ENCODE assay signal across 1 cellular context in genomic region chr3:186612721-186613636, GRCh38.
TF ChIP-seq lines count a peak whose summit lies in the region.

Gene AHSG, plus strand, starts transcription at chr3:186613060. Its CDS starts 82 bp downstream, at chr3:186613142.

TF ChIP-seq in HepG2, 621 proteins besides CTCF, POLR2A, EP300 and RAD21 (continued from another document and continues in another):
- no peak for TF ChIP-seq DMTF1 (CRISPR knock-in tag; IDR thresholded peaks at IDR 0.05)
- TF ChIP-seq MAFG (CRISPR knock-in tag; IDR thresholded peaks at IDR 0.05) = no peak
- no peak for TF ChIP-seq ZNF720 (CRISPR knock-in tag; IDR thresholded peaks at IDR 0.05)
- TF ChIP-seq ZBTB2 (CRISPR knock-in tag; IDR thresholded peaks at IDR 0.05; ENCODE audit: low read depth) = peak; percentile 74; the same call in 1 of the 2 replicates
- TF ChIP-seq SNRNP70 (IDR thresholded peaks at IDR 0.05; ENCODE audit: low read depth, low read length) = no peak
- no peak for TF ChIP-seq ZNF24 (IDR thresholded peaks at IDR 0.05)
- TF ChIP-seq LBX2 (CRISPR knock-in tag; IDR thresholded peaks at IDR 0.05; ENCODE audit: borderline replicate concordance) = no peak
- TF ChIP-seq DNMT3B (CRISPR knock-in tag; conservative IDR thresholded peaks at IDR 0.05) = no peak
- peak; percentile 69; the same call in 1 of the 2 replicates for TF ChIP-seq ATF3 (CRISPR knock-in tag; IDR thresholded peaks at IDR 0.05)
- TF ChIP-seq PHB2 (IDR thresholded peaks at IDR 0.05; ENCODE audit: partially characterized antibody) = no peak
- peak; percentile 48; the same call in 1 of the 2 replicates for TF ChIP-seq ZSCAN25 (CRISPR knock-in tag; IDR thresholded peaks at IDR 0.05)
- peak; percentile 99 for TF ChIP-seq SSRP1 (CRISPR knock-in tag; IDR thresholded peaks at IDR 0.05)
- TF ChIP-seq AKAP8 (CRISPR knock-in tag; IDR thresholded peaks at IDR 0.05) = peak; percentile 55; the same call in 1 of the 2 replicates
- no peak for TF ChIP-seq ZNF567 (CRISPR knock-in tag; IDR thresholded peaks at IDR 0.05; ENCODE audit: borderline replicate concordance)
- TF ChIP-seq RARG (CRISPR knock-in tag; IDR thresholded peaks at IDR 0.05; ENCODE audit: low read depth) = no peak
- peak; percentile 81; the same call in 1 of the 2 replicates for TF ChIP-seq ZNF264 (CRISPR knock-in tag; IDR thresholded peaks at IDR 0.05)
- no peak for TF ChIP-seq KDM2A (CRISPR knock-in tag; IDR thresholded peaks at IDR 0.05; ENCODE audit: borderline replicate concordance, low read depth)
- TF ChIP-seq GATAD1 (CRISPR knock-in tag; IDR thresholded peaks at IDR 0.05) = peak; percentile 60
- TF ChIP-seq FIP1L1 (IDR thresholded peaks at IDR 0.05; ENCODE audit: borderline replicate concordance, insufficient read depth, low read depth, low read length) = 0 out of 2 replicates have a peak, but pooled peaks have one; percentile 65
- TF ChIP-seq NRL (CRISPR knock-in tag; IDR thresholded peaks at IDR 0.05; ENCODE audit: borderline replicate concordance) = peak; percentile 64; the same call in 1 of the 2 replicates
- TF ChIP-seq, protein P1, sequence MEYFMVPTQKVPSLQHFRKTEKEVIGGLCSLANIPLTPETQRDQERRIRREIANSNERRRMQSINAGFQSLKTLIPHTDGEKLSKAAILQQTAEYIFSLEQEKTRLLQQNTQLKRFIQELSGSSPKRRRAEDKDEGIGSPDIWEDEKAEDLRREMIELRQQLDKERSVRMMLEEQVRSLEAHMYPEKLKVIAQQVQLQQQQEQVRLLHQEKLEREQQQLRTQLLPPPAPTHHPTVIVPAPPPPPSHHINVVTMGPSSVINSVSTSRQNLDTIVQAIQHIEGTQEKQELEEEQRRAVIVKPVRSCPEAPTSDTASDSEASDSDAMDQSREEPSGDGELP (IDR thresholded peaks at IDR 0.05; ENCODE audit: borderline replicate concordance, low read depth) = peak; percentile 94
- TF ChIP-seq ZSCAN22 (CRISPR knock-in tag; IDR thresholded peaks at IDR 0.05) = no peak
- no peak for TF ChIP-seq ZNF432 (CRISPR knock-in tag; IDR thresholded peaks at IDR 0.05; ENCODE audit: borderline replicate concordance)
- no peak for TF ChIP-seq ZNF326 (CRISPR knock-in tag; IDR thresholded peaks at IDR 0.05; ENCODE audit: borderline replicate concordance)
- TF ChIP-seq HIVEP1 (CRISPR knock-in tag; IDR thresholded peaks at IDR 0.05) = peak; percentile 72
- TF ChIP-seq HOXA3 (CRISPR knock-in tag; IDR thresholded peaks at IDR 0.05) = peak; percentile 87
- no peak; the same call in none of the 2 replicates for TF ChIP-seq ZNF543 (CRISPR knock-in tag; IDR thresholded peaks at IDR 0.05)
- peak; percentile 85 for TF ChIP-seq TBX2 (CRISPR knock-in tag; IDR thresholded peaks at IDR 0.05; ENCODE audit: borderline replicate concordance)
- peak; percentile 81 for TF ChIP-seq SKIL (CRISPR knock-in tag; IDR thresholded peaks at IDR 0.05; ENCODE audit: borderline replicate concordance)
- no peak for TF ChIP-seq SIX4 (CRISPR knock-in tag; IDR thresholded peaks at IDR 0.05)
- no peak for TF ChIP-seq ZNF180 (CRISPR knock-in tag; IDR thresholded peaks at IDR 0.05; ENCODE audit: borderline replicate concordance, low read depth)
- peak; percentile 84 for TF ChIP-seq RFXAP (CRISPR knock-in tag; IDR thresholded peaks at IDR 0.05; ENCODE audit: borderline replicate concordance)
- TF ChIP-seq, protein P2, sequence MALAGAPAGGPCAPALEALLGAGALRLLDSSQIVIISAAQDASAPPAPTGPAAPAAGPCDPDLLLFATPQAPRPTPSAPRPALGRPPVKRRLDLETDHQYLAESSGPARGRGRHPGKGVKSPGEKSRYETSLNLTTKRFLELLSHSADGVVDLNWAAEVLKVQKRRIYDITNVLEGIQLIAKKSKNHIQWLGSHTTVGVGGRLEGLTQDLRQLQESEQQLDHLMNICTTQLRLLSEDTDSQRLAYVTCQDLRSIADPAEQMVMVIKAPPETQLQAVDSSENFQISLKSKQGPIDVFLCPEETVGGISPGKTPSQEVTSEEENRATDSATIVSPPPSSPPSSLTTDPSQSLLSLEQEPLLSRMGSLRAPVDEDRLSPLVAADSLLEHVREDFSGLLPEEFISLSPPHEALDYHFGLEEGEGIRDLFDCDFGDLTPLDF (CRISPR knock-in tag; IDR thresholded peaks at IDR 0.05) = peak; percentile 50
- TF ChIP-seq ZNF674 (CRISPR knock-in tag; IDR thresholded peaks at IDR 0.05; ENCODE audit: low read depth) = no peak
- TF ChIP-seq, protein P3, sequence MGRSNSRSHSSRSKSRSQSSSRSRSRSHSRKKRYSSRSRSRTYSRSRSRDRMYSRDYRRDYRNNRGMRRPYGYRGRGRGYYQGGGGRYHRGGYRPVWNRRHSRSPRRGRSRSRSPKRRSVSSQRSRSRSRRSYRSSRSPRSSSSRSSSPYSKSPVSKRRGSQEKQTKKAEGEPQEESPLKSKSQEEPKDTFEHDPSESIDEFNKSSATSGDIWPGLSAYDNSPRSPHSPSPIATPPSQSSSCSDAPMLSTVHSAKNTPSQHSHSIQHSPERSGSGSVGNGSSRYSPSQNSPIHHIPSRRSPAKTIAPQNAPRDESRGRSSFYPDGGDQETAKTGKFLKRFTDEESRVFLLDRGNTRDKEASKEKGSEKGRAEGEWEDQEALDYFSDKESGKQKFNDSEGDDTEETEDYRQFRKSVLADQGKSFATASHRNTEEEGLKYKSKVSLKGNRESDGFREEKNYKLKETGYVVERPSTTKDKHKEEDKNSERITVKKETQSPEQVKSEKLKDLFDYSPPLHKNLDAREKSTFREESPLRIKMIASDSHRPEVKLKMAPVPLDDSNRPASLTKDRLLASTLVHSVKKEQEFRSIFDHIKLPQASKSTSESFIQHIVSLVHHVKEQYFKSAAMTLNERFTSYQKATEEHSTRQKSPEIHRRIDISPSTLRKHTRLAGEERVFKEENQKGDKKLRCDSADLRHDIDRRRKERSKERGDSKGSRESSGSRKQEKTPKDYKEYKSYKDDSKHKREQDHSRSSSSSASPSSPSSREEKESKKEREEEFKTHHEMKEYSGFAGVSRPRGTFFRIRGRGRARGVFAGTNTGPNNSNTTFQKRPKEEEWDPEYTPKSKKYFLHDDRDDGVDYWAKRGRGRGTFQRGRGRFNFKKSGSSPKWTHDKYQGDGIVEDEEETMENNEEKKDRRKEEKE (IDR thresholded peaks at IDR 0.05) = no peak
- peak; percentile 4; the same call in 1 of the 2 replicates for TF ChIP-seq MNT (IDR thresholded peaks at IDR 0.05)
- no peak for TF ChIP-seq CBX2 (IDR thresholded peaks at IDR 0.05; ENCODE audit: low read depth, low read length)
- no peak; the same call in 1 of the 2 replicates for TF ChIP-seq CBX2 (CRISPR knock-in tag; IDR thresholded peaks at IDR 0.05; ENCODE audit: low read depth)
- TF ChIP-seq ZNF644 (CRISPR knock-in tag; IDR thresholded peaks at IDR 0.05; ENCODE audit: low read depth) = peak; percentile 89
- TF ChIP-seq ZMYM2 (CRISPR knock-in tag; IDR thresholded peaks at IDR 0.05) = peak; percentile 65; the same call in 1 of the 2 replicates
- TF ChIP-seq CENPX (CRISPR knock-in tag; IDR thresholded peaks at IDR 0.05) = no peak
- peak; percentile 65 for TF ChIP-seq THAP11 (CRISPR knock-in tag; IDR thresholded peaks at IDR 0.05)
